9 cellular contexts compared by ENCODE assay signal in genomic region chr19:10748195-10748923, GRCh38. TPM values are rescaled to one million over a fixed set of nuclear protein-coding genes. Genes with fewer than 3 reads are reported as not detected.
A peak's percentile ranks its signal among the peaks of the same experiment; 100 is the strongest.
DNase-seq lines count a peak whose midpoint lies in the region; ATAC-seq and TF ChIP-seq lines count a peak whose summit lies in the region.
"Had no signal": no experiment of that assay in that cellular context is flagged by ENCODE, and none has a peak within 500 bp of the region (broad histone marks: within the 10 kb centered on the region; RNA-seq: fewer than 3 reads in every experiment).

No MANE protein-coding gene starts in this region.

- no peak overlapping the region for H3K4me3 Mint-ChIP-seq in activated naive CD4-positive, alpha-beta T cell treated with anti-CD3 and anti-CD28 coated beads, Interleukin-2, amount 10 ng/mL, durations not matched to agents 7 days and 5 days

- H3K4me1 ChIP-seq in body of pancreas (peaks cover 86% of the 10 kb centered on the region), mucosa of rectum (ENCODE audit: control insufficient read depth in 2 of 2, insufficient read depth in 2 of 2, low read length in 2 of 2) (peaks cover 79 to 85% of the 10 kb centered on the region in 2 donors), thyroid gland (peaks cover 33 to 58% of the 10 kb centered on the region in 2 donors)

- H3K27ac Mint-ChIP-seq in activated naive CD4-positive, alpha-beta T cell treated with anti-CD3 and anti-CD28 coated beads, Interleukin-2, amount 10 ng/mL, durations not matched to agents 7 days and 5 days = peak overlapping the region; percentile 53

- no peaks in the 10 kb centered on the region for H3K27me3 ChIP-seq in body of pancreas
- H3K27me3 ChIP-seq in mucosa of rectum (ENCODE audit: control insufficient read depth in 2 of 2, insufficient read depth in 2 of 2, low read length in 2 of 2) = no peaks in the 10 kb centered on the region
- H3K27me3 ChIP-seq in thyroid gland = no peaks in the 10 kb centered on the region

- WGBS in body of pancreas, 2 donors = 81 to 90% methylated on average over 2 to 20 of the region's 20 CpGs
- 87 to 91% methylated on average over 11 to 20 of the region's 20 CpGs for WGBS in thyroid gland, 2 donors

- H3K36me3 ChIP-seq in body of pancreas (replicated peaks in 1 of 2; ENCODE audit: insufficient read depth in 1 of 2, low read depth in 2 of 2) (no peaks in the 10 kb centered on the region), mucosa of rectum (ENCODE audit: control insufficient read depth in 2 of 2, insufficient read depth in 2 of 2, low read length in 2 of 2) (no peaks in the 10 kb centered on the region), thyroid gland (no peaks in the 10 kb centered on the region)

- peaks cover 5% of the 10 kb centered on the region for H3K36me3 Mint-ChIP-seq in activated naive CD4-positive, alpha-beta T cell treated with anti-CD3 and anti-CD28 coated beads, Interleukin-2, amount 10 ng/mL, durations not matched to agents 7 days and 5 days

- TF ChIP-seq POLR2A in body of pancreas (IDR thresholded peaks at IDR 0.05) = no peak
- TF ChIP-seq POLR2A in thyroid gland (IDR thresholded peaks at IDR 0.05) = no peak

- intact Hi-C loops in body of pancreas (cut with DNase I) = no loop called here
- intact Hi-C loops in thyroid gland (cut with DNase I) = no loop called here
- intact Hi-C loops in posterior vena cava (cut with DNase I) = no loop called here

- peak overlapping the region; percentile 75 to 82 for H3K9ac ChIP-seq in mucosa of rectum (ENCODE audit: low read depth in 1 of 2, low read length in 2 of 2)

- TF ChIP-seq CTCF in body of pancreas (IDR thresholded peaks at IDR 0.05) (no peak), thyroid gland (IDR thresholded peaks at IDR 0.05) (no peak)

- H3K27me3 Mint-ChIP-seq in activated naive CD4-positive, alpha-beta T cell treated with anti-CD3 and anti-CD28 coated beads, Interleukin-2, amount 10 ng/mL, durations not matched to agents 7 days and 5 days = no peaks in the 10 kb centered on the region

- no peaks in the 10 kb centered on the region for H3K9me3 Mint-ChIP-seq in activated naive CD4-positive, alpha-beta T cell treated with anti-CD3 and anti-CD28 coated beads, Interleukin-2, amount 10 ng/mL, durations not matched to agents 7 days and 5 days

- no peaks in the 10 kb centered on the region for H3K9me3 ChIP-seq in body of pancreas
- no peaks in the 10 kb centered on the region for H3K9me3 ChIP-seq in mucosa of rectum (ENCODE audit: control insufficient read depth in 2 of 2, low read length in 2 of 2)
- no peaks in the 10 kb centered on the region for H3K9me3 ChIP-seq in thyroid gland

- no peak for ATAC-seq in body of pancreas
- no peak for ATAC-seq in GM18858 (IDR thresholded peaks at IDR 0.05; ENCODE audit: unreplicated experiment)

- CTCF ChIA-PET in activated naive CD4-positive, alpha-beta T cell treated with anti-CD3 and anti-CD28 coated beads, Interleukin-2, amount 10 ng/mL, durations not matched to agents 7 days and 5 days (lab: Charles Lee) = no interaction called here

- DNase-seq in activated naive CD4-positive, alpha-beta T cell treated with anti-CD3 and anti-CD28 coated beads, Interleukin-2, amount 10 ng/mL, durations not matched to agents 7 days and 5 days = no peak
- DNase-seq in activated naive CD4-positive, alpha-beta T cell (lab: John Stamatoyannopoulos, UW) = no peak
- DNase-seq in body of pancreas (no peak), thyroid gland (no peak), NCI-H2196 (lab: John Stamatoyannopoulos, UW; ENCODE audit: unreplicated experiment) (no peak), posterior vena cava (ENCODE audit: low spot score) (no peak)
- DNase-seq: NCI-H187 had no signal

- H3K27ac ChIP-seq in body of pancreas = peak overlapping the region; percentile 88 to 94 (median 90)
- peak overlapping the region; percentile 97 to 99 for H3K27ac ChIP-seq in mucosa of rectum (ENCODE audit: low read depth in 2 of 2, low read length in 2 of 2)
- H3K27ac ChIP-seq in thyroid gland = peak overlapping the region in 2 of 3 donors; percentile 60 to 61

- no peak overlapping the region for H3K4me3 ChIP-seq in body of pancreas
- H3K4me3 ChIP-seq in mucosa of rectum (ENCODE audit: low read length in 2 of 2) = peak overlapping the region; percentile 20 to 24
- H3K4me3 ChIP-seq in thyroid gland (replicated peaks in 1 of 3) = no peak overlapping the region

- H3K4me1 Mint-ChIP-seq in activated naive CD4-positive, alpha-beta T cell treated with anti-CD3 and anti-CD28 coated beads, Interleukin-2, amount 10 ng/mL, durations not matched to agents 7 days and 5 days = peaks cover 72% of the 10 kb centered on the region

RNA-seq across cellular contexts. Expression of gene DNM2, which starts 30.5 kb away (rescaled TPM):
- total RNA-seq in body of pancreas (100 to 1,000 TPM in 1 of 2 donors, 10 to 100 TPM in 1; 98.6 to 158 TPM), thyroid gland (100 to 1,000 TPM in 3 of 4 donors, 10 to 100 TPM in 1; 95.1 to 155 (median 120) TPM), posterior vena cava (100 to 1,000 TPM in 1 of 2 donors, 10 to 100 TPM in 1; 94.9 to 107 TPM)

RNA-seq across cellular contexts. Expression of gene QTRT1, which starts 47.1 kb away (rescaled TPM):
- total RNA-seq in body of pancreas (10 to 100 TPM; 71.6 to 89.7 TPM), thyroid gland (10 to 100 TPM; 26.2 to 63.3 (median 37.4) TPM), posterior vena cava (10 to 100 TPM; 24.9 to 27.6 TPM)

Comparison
In these comparisons a context has a peak if more than half of its experiments do, and no peak if none do; other contexts are left out.
1. H3K4me3 ChIP-seq: peak in mucosa of rectum (2 of 2); none in body of pancreas (0 of 2) and thyroid gland (0 of 3).
2. Peak in every context shown above with its lines, with median percentiles within 50 percentile points of each other: H3K27ac ChIP-seq.